8 cellular contexts compared by ENCODE assay signal in the genomic region with DNA sequence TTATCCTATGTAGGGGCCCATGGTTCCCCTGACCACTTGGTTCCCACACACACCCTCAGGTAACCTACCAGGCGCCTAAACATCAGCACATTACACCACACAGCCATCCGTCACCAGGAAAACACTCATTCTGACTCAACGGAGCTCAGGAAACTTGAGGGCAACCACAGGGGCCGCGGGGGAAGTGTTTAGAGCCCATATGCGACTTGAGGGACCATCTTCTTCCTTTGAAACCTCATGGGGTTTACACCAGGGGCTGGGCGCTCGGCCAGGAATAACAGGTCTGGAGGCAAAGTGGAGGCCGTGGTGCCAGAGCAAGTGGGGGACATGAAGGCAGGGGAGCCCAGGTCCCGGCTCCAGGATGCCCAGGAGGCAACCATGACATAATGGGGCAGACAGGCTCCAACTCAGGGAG. TPM values are rescaled to one million over a fixed set of nuclear protein-coding genes. Genes with fewer than 3 reads are reported as not detected.
DNase-seq lines count a peak whose midpoint lies in the region; ATAC-seq and TF ChIP-seq lines count a peak whose summit lies in the region.

No MANE protein-coding gene starts in this region.

- DNase-seq in AG09309 (ENCODE audit: low read depth) (peak; percentile 59), skeletal muscle cell (ENCODE audit: low read depth) (peak; percentile 81), NCI-H524 treated with DMSO at 0.1 percent for 48 hours (lab: John Stamatoyannopoulos, UW) (no peak), D341Med (ENCODE audit: low spot score) (no peak)
- DNase-seq in activated CD4-positive, alpha-beta T cell treated with anti-CD3 and anti-CD28 coated beads for 36 hours = peak; percentile 89

- ATAC-seq in activated CD4-positive, alpha-beta T cell treated with anti-CD3 and anti-CD28 coated beads for 36 hours = peak; percentile 62
- ATAC-seq in HG02678 (IDR thresholded peaks at IDR 0.05; ENCODE audit: unreplicated experiment) = no peak

- peaks cover 0 to 2% (median 0%) of the 10 kb centered on the region in 3 donors for H3K9me3 Mint-ChIP-seq in IgD-negative memory B cell
- H3K9me3 Mint-ChIP-seq in activated CD4-positive, alpha-beta T cell treated with anti-CD3 and anti-CD28 coated beads for 36 hours (ENCODE audit: low read depth) = no peaks in the 10 kb centered on the region
- no peaks in the 10 kb centered on the region for H3K9me3 Mint-ChIP-seq in dendritic cell treated with granulocyte-macrophage colony-stimulating factor and Interleukin-4, amounts not matched to agents 40 ng/mL and 50 ng/mL, for 4 days

- H3K4me1 Mint-ChIP-seq in IgD-negative memory B cell = peaks cover 8 to 13% (median 8%) of the 10 kb centered on the region in 3 donors
- peaks cover 36% of the 10 kb centered on the region for H3K4me1 Mint-ChIP-seq in activated CD4-positive, alpha-beta T cell treated with anti-CD3 and anti-CD28 coated beads for 36 hours
- H3K4me1 Mint-ChIP-seq in dendritic cell treated with granulocyte-macrophage colony-stimulating factor and Interleukin-4, amounts not matched to agents 40 ng/mL and 50 ng/mL, for 4 days (ENCODE audit: low read depth) = peaks cover 43% of the 10 kb centered on the region

- no peaks in the 10 kb centered on the region for H3K36me3 Mint-ChIP-seq in IgD-negative memory B cell
- peaks cover 6% of the 10 kb centered on the region for H3K36me3 Mint-ChIP-seq in activated CD4-positive, alpha-beta T cell treated with anti-CD3 and anti-CD28 coated beads for 36 hours (ENCODE audit: low read depth)
- H3K36me3 Mint-ChIP-seq in dendritic cell treated with granulocyte-macrophage colony-stimulating factor and Interleukin-4, amounts not matched to agents 40 ng/mL and 50 ng/mL, for 4 days (ENCODE audit: low read depth) = no peaks in the 10 kb centered on the region

- TF ChIP-seq CTCF in AG09309 (IDR thresholded peaks at IDR 0.05; ENCODE audit: control insufficient read depth, insufficient read depth, low read depth, low read length, missing control alignments) = no peak

- H3K4me3 ChIP-seq in AG09309 (ENCODE audit: control insufficient read depth, low read depth, low read length) (peak overlapping the region; percentile 83), skeletal muscle cell (ENCODE audit: low read depth, low read length) (peak overlapping the region; percentile 81)

- intact Hi-C loops in activated CD4-positive, alpha-beta T cell treated with anti-CD3 and anti-CD28 coated beads for 36 hours (cut with DNase I, micrococcal nuclease) = loop anchor here (1.0 to 5.0 kb wide), 7 partner anchors 13 to 196 kb away; partner anchors contain the start of genes BAZ1B (in 2 of the 2), VPS37D (in 2 of the 2), ABHD11 (in 1 of the 2) and BUD23 (in 1 of the 2)
- intact Hi-C loops in dendritic cell treated with granulocyte-macrophage colony-stimulating factor and Interleukin-4, amounts not matched to agents 40 ng/mL and 50 ng/mL, for 4 days (cut with micrococcal nuclease) = loop anchor here (5.0 kb wide), 1 partner anchor 51 kb away; the partner anchor contains the start of gene VPS37D

- POLR2A ChIA-PET in activated CD4-positive, alpha-beta T cell treated with anti-CD3 and anti-CD28 coated beads for 36 hours (lab: Charles Lee) = interaction anchor here (0.6 to 2.0 kb wide), 5 partner anchors 11 to 196 kb away, joined by 3 to 17 read pairs (median 3); partner anchors contain the start of genes ABHD11 and BAZ1B

- H3K27me3 Mint-ChIP-seq in IgD-negative memory B cell = peaks cover 33% of the 10 kb centered on the region
- peaks cover 4% of the 10 kb centered on the region for H3K27me3 Mint-ChIP-seq in activated CD4-positive, alpha-beta T cell treated with anti-CD3 and anti-CD28 coated beads for 36 hours
- H3K27me3 Mint-ChIP-seq in dendritic cell treated with granulocyte-macrophage colony-stimulating factor and Interleukin-4, amounts not matched to agents 40 ng/mL and 50 ng/mL, for 4 days = peaks cover 89% of the 10 kb centered on the region

- CTCF ChIA-PET in activated CD4-positive, alpha-beta T cell treated with anti-CD3 and anti-CD28 coated beads for 36 hours (lab: Charles Lee) = interaction anchor here (0.8 to 3.8 kb wide), 5 partner anchors 10 to 265 kb away, joined by 3 to 21 read pairs (median 4); no protein-coding TSS in a partner anchor

- H3K27ac Mint-ChIP-seq in IgD-negative memory B cell = peak overlapping the region in 1 of 3 donors; percentile 63
- H3K27ac Mint-ChIP-seq in activated CD4-positive, alpha-beta T cell treated with anti-CD3 and anti-CD28 coated beads for 36 hours = peak overlapping the region; percentile 66
- H3K27ac Mint-ChIP-seq in dendritic cell treated with granulocyte-macrophage colony-stimulating factor and Interleukin-4, amounts not matched to agents 40 ng/mL and 50 ng/mL, for 4 days = no peak overlapping the region

- H3K4me3 Mint-ChIP-seq in IgD-negative memory B cell = peak overlapping the region; percentile 67 to 88 (median 82)
- peak overlapping the region; percentile 75 for H3K4me3 Mint-ChIP-seq in activated CD4-positive, alpha-beta T cell treated with anti-CD3 and anti-CD28 coated beads for 36 hours
- H3K4me3 Mint-ChIP-seq in dendritic cell treated with granulocyte-macrophage colony-stimulating factor and Interleukin-4, amounts not matched to agents 40 ng/mL and 50 ng/mL, for 4 days = peak overlapping the region; percentile 17

RNA-seq across cellular contexts. Expression of gene STX1A, which starts 1.5 kb away (rescaled TPM):
- polyA plus RNA-seq in IgD-negative memory B cell = 1.6 TPM
- total RNA-seq in activated CD4-positive, alpha-beta T cell treated with anti-CD3 and anti-CD28 coated beads for 36 hours = 10 to 100 TPM; 16.6 to 16.8 TPM

RNA-seq across cellular contexts. Expression of gene ABHD11, which starts 20.6 kb away (rescaled TPM):
- 13.6 TPM for polyA plus RNA-seq in IgD-negative memory B cell
- 10 to 100 TPM; 14.4 to 17.8 TPM for total RNA-seq in activated CD4-positive, alpha-beta T cell treated with anti-CD3 and anti-CD28 coated beads for 36 hours

RNA-seq across cellular contexts. Expression of gene BUD23, which starts 34.6 kb away (rescaled TPM):
- 137 TPM for polyA plus RNA-seq in IgD-negative memory B cell
- 10 to 100 TPM; 71.4 to 95.5 TPM for total RNA-seq in activated CD4-positive, alpha-beta T cell treated with anti-CD3 and anti-CD28 coated beads for 36 hours

RNA-seq across cellular contexts. Expression of gene DNAJC30, which starts 34.7 kb away (rescaled TPM):
- 11.3 TPM for polyA plus RNA-seq in IgD-negative memory B cell
- 1 to 10 TPM; 6.9 to 7.8 TPM for total RNA-seq in activated CD4-positive, alpha-beta T cell treated with anti-CD3 and anti-CD28 coated beads for 36 hours

RNA-seq across cellular contexts. Expression of gene VPS37D, which starts 50.4 kb away (rescaled TPM):
- polyA plus RNA-seq in IgD-negative memory B cell = 0.39 TPM
- under 1 TPM; 0.35 to 0.39 TPM for total RNA-seq in activated CD4-positive, alpha-beta T cell treated with anti-CD3 and anti-CD28 coated beads for 36 hours

Comparison
In these comparisons a context has a peak if more than half of its experiments do, and no peak if none do; other contexts are left out.
1. DNase-seq: peak in AG09309 (single experiment), activated CD4-positive, alpha-beta T cell treated with anti-CD3 and anti-CD28 coated beads for 36 hours (single experiment) and skeletal muscle cell (single experiment); none in NCI-H524 treated with DMSO at 0.1 percent for 48 hours (single experiment) and D341Med (single experiment).
2. H3K4me3 Mint-ChIP-seq: peak in every context shown above with its lines; median percentile 82 in IgD-negative memory B cell; 75 in activated CD4-positive, alpha-beta T cell treated with anti-CD3 and anti-CD28 coated beads for 36 hours; 17 in dendritic cell treated with granulocyte-macrophage colony-stimulating factor and Interleukin-4, amounts not matched to agents 40 ng/mL and 50 ng/mL, for 4 days.